ENCODE assay signal across 23 cellular contexts in genomic region chr17:929547-929946, GRCh38. TPM values are rescaled to one million over a fixed set of nuclear protein-coding genes. Genes with fewer than 3 reads are reported as not detected.
DNase-seq lines count a peak whose midpoint lies in the region; TF ChIP-seq lines count a peak whose summit lies in the region.
"Had no signal": no experiment of that assay in that cellular context is flagged by ENCODE, and none has a peak within 500 bp of the region (broad histone marks: within the 10 kb centered on the region; RNA-seq: fewer than 3 reads in every experiment).

No MANE protein-coding gene starts in this region.

- H3K36me3 Mint-ChIP-seq in Caco-2 (ENCODE audit: insufficient read depth, unreplicated experiment) = peaks cover 91% of the 10 kb centered on the region
- H3K36me3 Mint-ChIP-seq: activated naive CD8-positive, alpha-beta T cell treated with anti-CD3 and anti-CD28 coated beads, Interleukin-2, amount 10 ng/mL, durations not matched to agents 7 days and 5 days; stimulated activated effector memory CD8-positive, alpha-beta T cell treated with anti-CD3 and anti-CD28 coated beads, Interleukin-12 subunit alpha, Interleukin-12 subunit beta, amount 100 ng/mL, for 72 hours had no signal

- H3K9me3 ChIP-seq in Caco-2 (no peaks in the 10 kb centered on the region), prostate gland (no peaks in the 10 kb centered on the region)
- H3K9me3 ChIP-seq: body of pancreas, colonic mucosa, SK-N-SH had no signal

- DNase-seq in Caco-2 (no peak), NCI-H82 (lab: John Stamatoyannopoulos, UW) (peak; percentile 81), epithelial cell of prostate (ENCODE audit: low read depth, low spot score) (no peak), prostate gland (ENCODE audit: low spot score) (no peak), GM10248 (ENCODE audit: extremely low spot score) (no peak), ureter (ENCODE audit: low spot score) (no peak), germinal center (ENCODE audit: low spot score) (no peak)
- DNase-seq in stimulated activated CD4-positive, alpha-beta T cell treated with anti-CD3 and anti-CD28 coated beads, Interleukin-4, amount 100 ng/mL, for 1 hour = no peak
- DNase-seq: activated CD4-positive, alpha-beta T cell treated with anti-CD3 and anti-CD28 coated beads, Interleukin-2, amount 50 U/mL, for 48 hours; activated effector memory CD4-positive, alpha-beta T cell treated with Interleukin-2 at 50 U/mL for 16 hours; activated naive CD8-positive, alpha-beta T cell treated with anti-CD3 and anti-CD28 coated beads, Interleukin-2, amount 10 ng/mL, durations not matched to agents 7 days and 5 days; colonic mucosa; COR-L47; glutamatergic neuron; NCI-H1048; NCI-H187 treated with DMSO at 0.1 percent for 48 hours; NCI-H2227 treated with DMSO at 0.1 percent for 48 hours; SK-N-SH; stimulated activated CD4-positive, alpha-beta T cell treated with anti-CD3 and anti-CD28 coated beads, Interleukin-1b, Interleukin-23, amount 100 ng/mL, for 48 hours had no signal

- no peak overlapping the region for H3K4me3 Mint-ChIP-seq in Caco-2 (ENCODE audit: unreplicated experiment)
- H3K4me3 Mint-ChIP-seq: activated naive CD8-positive, alpha-beta T cell treated with anti-CD3 and anti-CD28 coated beads, Interleukin-2, amount 10 ng/mL, durations not matched to agents 7 days and 5 days; stimulated activated effector memory CD8-positive, alpha-beta T cell treated with anti-CD3 and anti-CD28 coated beads, Interleukin-12 subunit alpha, Interleukin-12 subunit beta, amount 100 ng/mL, for 72 hours had no signal

- WGBS in prostate gland = 65% methylated on average over 9 of the region's 9 CpGs

- no peak overlapping the region for H3K4me3 ChIP-seq in Caco-2 (ENCODE audit: low read depth, low read length)
- no peak overlapping the region for H3K4me3 ChIP-seq in prostate gland
- H3K4me3 ChIP-seq: BLaER1, body of pancreas, colonic mucosa, skin epidermis had no signal

- H3K36me3 ChIP-seq in Caco-2 (ENCODE audit: control insufficient read depth, insufficient read depth, low read length) (peaks cover 1% of the 10 kb centered on the region; the same call in 1 of the 2 replicates), prostate gland (no peaks in the 10 kb centered on the region)
- H3K36me3 ChIP-seq: colonic mucosa had no signal

- peaks cover 82% of the 10 kb centered on the region for H3K4me1 ChIP-seq in Caco-2
- peaks cover 10% of the 10 kb centered on the region for H3K4me1 ChIP-seq in prostate gland (replicated peaks)
- H3K4me1 ChIP-seq: colonic mucosa had no signal

- no peak for TF ChIP-seq CTCF in Caco-2 (IDR thresholded peaks at IDR 0.05; ENCODE audit: insufficient read depth in 1 of 2, low read depth in 1 of 2, low read length in 1 of 2, severe bottlenecking in 1 of 2, unreplicated experiment in 1 of 2)
- TF ChIP-seq CTCF in prostate gland (IDR thresholded peaks at IDR 0.05) = no peak
- TF ChIP-seq CTCF in GM10248 (IDR thresholded peaks at IDR 0.05; ENCODE audit: control extremely low read depth, extremely low read depth, low read depth, missing control alignments) = no peak

- POLR2A ChIA-PET in Caco-2 (lab: Charles Lee) (interaction anchor here (3.1 kb wide), 1 partner anchor 22 kb away, joined by 12 read pairs; no protein-coding TSS in a partner anchor), GM10248 (lab: Yijun Ruan, JAX) (no interaction called here)

- intact Hi-C loops in Caco-2 (cut with micrococcal nuclease; ENCODE audit: unreplicated experiment) = loop anchor here (5.0 kb wide), 1 partner anchor 47 kb away; no protein-coding TSS in a partner anchor
- intact Hi-C loops in prostate gland (cut with DNase I) = no loop called here

- BruUV-seq in Caco-2 (replicated peaks; lab: Mats Ljungman, UMichigan) = no TSS peak

- H3K27me3 Mint-ChIP-seq in Caco-2 (ENCODE audit: insufficient read depth, unreplicated experiment) = no peaks in the 10 kb centered on the region

- no peaks in the 10 kb centered on the region for H3K9me3 Mint-ChIP-seq in Caco-2 (ENCODE audit: unreplicated experiment)
- H3K9me3 Mint-ChIP-seq: activated naive CD8-positive, alpha-beta T cell treated with anti-CD3 and anti-CD28 coated beads, Interleukin-2, amount 10 ng/mL, durations not matched to agents 7 days and 5 days; stimulated activated effector memory CD8-positive, alpha-beta T cell treated with anti-CD3 and anti-CD28 coated beads, Interleukin-12 subunit alpha, Interleukin-12 subunit beta, amount 100 ng/mL, for 72 hours had no signal

- H3K27ac Mint-ChIP-seq in Caco-2 (ENCODE audit: unreplicated experiment) = peak overlapping the region; percentile 88
- H3K27ac Mint-ChIP-seq: activated naive CD8-positive, alpha-beta T cell treated with anti-CD3 and anti-CD28 coated beads, Interleukin-2, amount 10 ng/mL, durations not matched to agents 7 days and 5 days; stimulated activated effector memory CD8-positive, alpha-beta T cell treated with anti-CD3 and anti-CD28 coated beads, Interleukin-12 subunit alpha, Interleukin-12 subunit beta, amount 100 ng/mL, for 72 hours had no signal

- TF ChIP-seq POLR2A in prostate gland (IDR thresholded peaks at IDR 0.05) = no peak

- H3K27me3 ChIP-seq in Caco-2 (replicated peaks; ENCODE audit: control insufficient read depth, insufficient read depth, low read length) (no peaks in the 10 kb centered on the region), prostate gland (replicated peaks; ENCODE audit: insufficient read depth) (no peaks in the 10 kb centered on the region)
- H3K27me3 ChIP-seq: BLaER1, body of pancreas, colonic mucosa had no signal

- peaks cover 68% of the 10 kb centered on the region for H3K4me1 Mint-ChIP-seq in Caco-2 (ENCODE audit: low read depth, unreplicated experiment)
- H3K4me1 Mint-ChIP-seq: activated naive CD8-positive, alpha-beta T cell treated with anti-CD3 and anti-CD28 coated beads, Interleukin-2, amount 10 ng/mL, durations not matched to agents 7 days and 5 days; stimulated activated effector memory CD8-positive, alpha-beta T cell treated with anti-CD3 and anti-CD28 coated beads, Interleukin-12 subunit alpha, Interleukin-12 subunit beta, amount 100 ng/mL, for 72 hours had no signal

- H3K27ac ChIP-seq in epithelial cell of prostate (peak overlapping the region; percentile 95), prostate gland (peak overlapping the region; percentile 77 to 79)
- H3K27ac ChIP-seq: BLaER1, colonic mucosa had no signal

- CTCF ChIA-PET in Caco-2 (lab: Charles Lee) = no interaction called here
- CTCF ChIA-PET in GM10248 (lab: Yijun Ruan, JAX) = interaction anchor here (1.0 to 1.4 kb wide), 3 partner anchors 10 to 52 kb away, joined by 3 to 4 read pairs (median 3); no protein-coding TSS in a partner anchor

RNA-seq across cellular contexts. Expression of gene NXN, which starts 50.0 kb away (rescaled TPM):
- total RNA-seq in Caco-2 (2022) (68.4 and 76.7 TPM in 2 replicates), prostate gland (10 to 100 TPM; 56.2 to 56.7 TPM), ureter (78.3 TPM)
